In the genomic region with DNA sequence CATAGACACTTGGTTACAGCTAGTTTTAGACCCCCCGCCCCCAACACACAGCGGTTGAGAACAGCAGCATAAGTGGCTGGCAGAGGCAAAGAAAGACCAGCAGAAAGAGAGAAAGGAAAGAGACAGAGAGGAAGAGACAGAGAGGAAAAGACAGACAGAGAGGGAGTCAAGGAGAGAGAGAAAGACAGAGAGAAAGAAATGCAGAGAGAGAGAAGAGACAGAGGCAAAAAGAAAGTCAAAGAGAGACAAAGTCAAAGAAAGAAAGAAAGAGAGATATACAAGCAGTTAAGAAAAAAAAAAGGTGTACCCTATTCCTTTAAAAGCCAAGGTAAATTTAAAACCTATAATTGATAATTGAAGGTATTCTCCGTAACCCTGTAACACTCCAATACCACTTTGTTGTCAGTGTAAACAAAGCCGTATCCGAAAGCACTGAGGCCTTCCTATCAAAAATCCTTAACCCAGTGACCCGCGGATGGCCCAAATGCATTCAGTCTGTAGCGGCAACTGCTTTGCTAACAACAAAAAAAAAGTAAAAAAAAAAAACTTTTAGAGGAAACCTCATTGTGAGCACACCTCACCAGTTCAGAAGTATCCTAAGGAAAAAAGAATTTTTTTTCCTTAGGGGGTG, we compare ENCODE assay signal across 1 cellular context.
A peak's percentile ranks its signal among the peaks of the same experiment; 100 is the strongest.
TF ChIP-seq lines count a peak whose summit lies in the region.

No MANE protein-coding gene starts in this region.

TF ChIP-seq in K562, 482 proteins besides CTCF, POLR2A, EP300 and RAD21 (continued from another document):
- TF ChIP-seq NCOA4 (IDR thresholded peaks at IDR 0.05; ENCODE audit: partially characterized antibody), result peak; percentile 72
- TF ChIP-seq CC2D1A (IDR thresholded peaks at IDR 0.05), result peak; percentile 58; the same call in 1 of the 2 replicates
- peak in 1 of 2 experiments; percentile 55; a peak in 3 of 4 replicates for TF ChIP-seq HDAC1 (IDR thresholded peaks at IDR 0.05)
- peak; percentile 43; the same call in 1 of the 2 replicates for TF ChIP-seq TOE1 (IDR thresholded peaks at IDR 0.05; ENCODE audit: borderline replicate concordance)
- no peak for TF ChIP-seq TOE1 (CRISPR knock-in tag; IDR thresholded peaks at IDR 0.05; ENCODE audit: borderline replicate concordance, low read depth)
- no peak for TF ChIP-seq NR2C2 (CRISPR knock-in tag; IDR thresholded peaks at IDR 0.05)
- 0 out of 2 replicates have a peak, but pooled peaks have one; percentile 28 for TF ChIP-seq NR2C2 (tag; IDR thresholded peaks at IDR 0.05)
- TF ChIP-seq HDAC2 (IDR thresholded peaks at IDR 0.05), result peak; percentile 57
